Comparison of ENCODE assay signal across 8 cellular contexts in the genomic region with DNA sequence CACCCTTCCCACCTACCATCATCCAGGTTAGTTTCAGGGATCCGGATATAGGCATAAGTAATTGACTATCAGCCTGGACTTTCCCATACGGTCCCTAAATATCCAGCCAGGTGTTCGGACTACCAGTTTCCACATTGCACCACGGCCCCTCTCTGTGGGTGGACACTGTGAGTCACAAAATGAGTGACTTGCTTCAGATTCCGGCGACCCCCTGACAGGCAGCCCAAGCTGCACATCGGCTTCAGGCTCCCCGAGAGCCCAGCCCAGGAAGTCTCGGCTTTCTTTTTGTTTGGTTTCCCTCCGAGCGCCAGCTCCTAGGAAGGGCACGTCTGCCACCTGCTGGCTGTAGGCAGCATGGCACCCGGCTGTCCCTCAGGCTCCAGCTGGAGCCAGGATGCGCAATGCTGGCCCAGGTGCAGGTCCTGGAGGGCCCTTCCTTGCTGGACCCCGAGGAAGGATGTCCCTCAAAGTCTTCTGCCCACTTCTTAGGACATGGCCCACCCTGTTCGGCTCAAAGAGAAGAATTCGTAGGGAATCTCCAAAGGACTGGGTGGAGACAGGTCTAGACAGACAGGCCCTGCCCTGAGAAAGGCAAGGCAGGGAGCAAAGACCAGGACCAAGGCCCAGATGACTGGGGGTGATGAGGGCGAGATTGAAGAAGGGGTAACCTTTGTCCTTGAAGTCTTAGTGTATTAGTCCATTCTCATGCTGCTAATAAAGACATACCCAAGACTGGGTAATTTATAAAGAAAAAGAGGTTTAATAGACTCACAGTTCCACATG. TPM values are rescaled to one million over a fixed set of nuclear protein-coding genes. Genes with fewer than 3 reads are reported as not detected.
DNase-seq lines count a peak whose midpoint lies in the region; ATAC-seq, FAIRE-seq and TF ChIP-seq lines count a peak whose summit lies in the region.

No MANE protein-coding gene starts in this region.

- ATAC-seq in GM21381 (IDR thresholded peaks at IDR 0.05; ENCODE audit: unreplicated experiment), result peak; percentile 95

- no peak overlapping the region for H3K14ac ChIP-seq in neuronal stem cell (ENCODE audit: low read length)

- H2BK12ac ChIP-seq in neuronal stem cell (ENCODE audit: low read length), result peak overlapping the region; percentile 14

- peaks cover 3 to 4% of the 10 kb centered on the region in 2 donors for H3K4me1 ChIP-seq in neuronal stem cell (ENCODE audit: control insufficient read depth in 2 of 2, insufficient read depth in 1 of 2, low read depth in 1 of 2, low read length in 2 of 2)
- H3K4me1 ChIP-seq in stomach smooth muscle (ENCODE audit: control insufficient read depth, insufficient read depth, low read length), result peaks cover 3% of the 10 kb centered on the region

- H3K23ac ChIP-seq in neuronal stem cell (ENCODE audit: low read depth, low read length, poor library complexity), result no peak overlapping the region

- peak overlapping the region; percentile 83 for H2AFZ ChIP-seq in neuronal stem cell (ENCODE audit: low read length)

- H4K91ac ChIP-seq in neuronal stem cell (ENCODE audit: low read depth, low read length, poor library complexity), result no peak overlapping the region

- H2BK120ac ChIP-seq in neuronal stem cell (ENCODE audit: low read depth, low read length), result no peak overlapping the region

- H2BK5ac ChIP-seq in neuronal stem cell (ENCODE audit: low read length), result no peak overlapping the region

- peak; percentile 31 for DNase-seq in D721Med (ENCODE audit: insufficient read length, low spot score)
- peak; percentile 59 for DNase-seq in HT1080 (ENCODE audit: low read depth)
- peak; percentile 58 for DNase-seq in RPMI7951 (ENCODE audit: low read depth)
- peak; percentile 40 for DNase-seq in activated effector memory CD4-positive, alpha-beta T cell treated with Interleukin-2 at 50 U/mL for 16 hours
- peak; percentile 59 for DNase-seq in fibroblast of villous mesenchyme (ENCODE audit: low read depth)
- DNase-seq in neuronal stem cell (ENCODE audit: low spot score), result peak; percentile 77

- no peak overlapping the region for H2AK5ac ChIP-seq in neuronal stem cell (ENCODE audit: low read depth, low read length)

- peaks cover 0 to 29% (median 0%) of the 10 kb centered on the region in 3 experiments for H3K27me3 ChIP-seq in neuronal stem cell (ENCODE audit: control insufficient read depth in 3 of 3, insufficient read depth in 3 of 3, low read depth in 1 of 3, low read length in 3 of 3)
- H3K27me3 ChIP-seq in stomach smooth muscle (ENCODE audit: control insufficient read depth in 1 of 2, insufficient read depth in 2 of 2, low read length in 2 of 2), result peaks cover 2% of the 10 kb centered on the region in 2 donors

- H3K18ac ChIP-seq in neuronal stem cell (ENCODE audit: low read length), result peak overlapping the region; percentile 15

- H3K36me3 ChIP-seq in neuronal stem cell (replicated peaks in 1 of 2; ENCODE audit: control insufficient read depth in 2 of 2, insufficient read depth in 2 of 2, low read length in 2 of 2) (no peaks in the 10 kb centered on the region), stomach smooth muscle (ENCODE audit: control insufficient read depth in 2 of 2, insufficient read depth in 2 of 2, low read length in 2 of 2) (no peaks in the 10 kb centered on the region)

- H3K27ac ChIP-seq in neuronal stem cell (replicated peaks; ENCODE audit: low read length) (no peak overlapping the region), stomach smooth muscle (ENCODE audit: low read length) (no peak overlapping the region)

- peak overlapping the region; percentile 57 for H3K4me3 ChIP-seq in fibroblast of villous mesenchyme (ENCODE audit: low read depth, low read length)
- peak overlapping the region in 1 of 2 donors; percentile 8 for H3K4me3 ChIP-seq in neuronal stem cell (ENCODE audit: low read length in 2 of 2)
- H3K4me3 ChIP-seq in stomach smooth muscle (ENCODE audit: low read length in 2 of 2), result peak overlapping the region; percentile 61 to 79

- H3K9me3 ChIP-seq in neuronal stem cell (replicated peaks in 1 of 2; ENCODE audit: control insufficient read depth in 2 of 2, insufficient read depth in 1 of 2, low read depth in 1 of 2, low read length in 2 of 2) (peaks cover 0 to 2% of the 10 kb centered on the region in 2 donors), stomach smooth muscle (ENCODE audit: control insufficient read depth in 2 of 2, low read length in 2 of 2) (no peaks in the 10 kb centered on the region)

- H3K4me2 ChIP-seq in neuronal stem cell (ENCODE audit: insufficient read depth, low read length, poor library complexity, severe bottlenecking), result no peak overlapping the region

- H2BK15ac ChIP-seq in neuronal stem cell (ENCODE audit: low read length), result no peak overlapping the region

- WGBS in neuronal stem cell (ENCODE audit: extremely low coverage in 2 of 2, insufficient read length in 2 of 2, insufficient replicate concordance in 1 of 2), 2 donors, result no CpG with 5 or more reads among the region's 18 CpGs

- no peak for FAIRE-seq in D721Med (lab: Jason Lieb, UNC)

- H3K9ac ChIP-seq in neuronal stem cell (ENCODE audit: low read depth, low read length, poor library complexity) (no peak overlapping the region), stomach smooth muscle (ENCODE audit: low read length in 2 of 2) (peak overlapping the region in 1 of 2 donors; percentile 68)

- no peaks in the 10 kb centered on the region for H3K79me1 ChIP-seq in neuronal stem cell (ENCODE audit: low read depth, low read length)

- peak; percentile 94 for TF ChIP-seq CTCF in D721Med (IDR thresholded peaks at IDR 0.05; ENCODE audit: insufficient read depth, missing control alignments)
- peak; percentile 98 for TF ChIP-seq CTCF in fibroblast of villous mesenchyme (IDR thresholded peaks at IDR 0.05; ENCODE audit: insufficient read depth, low read depth, low read length)

- no peak overlapping the region for H4K8ac ChIP-seq in neuronal stem cell (ENCODE audit: low read depth, low read length)

- H3K4ac ChIP-seq in neuronal stem cell (ENCODE audit: low read length), result no peak overlapping the region

RNA-seq across cellular contexts. Expression of gene HABP2, which starts 10.6 kb away (rescaled TPM):
- total RNA-seq in HT1080 (2014; rRNA removed; shearing (Covaris generic)), result not detected in 2 replicates
- 0.09 TPM in 1 of 2 replicates, not detected in the other for polyA plus RNA-seq in HT1080 (2015; cell fraction: cytosol; rRNA removed)
- not detected in 2 replicates for polyA plus RNA-seq in HT1080 (2015; cell fraction: nucleus; rRNA removed)
- not detected in 2 replicates for total RNA-seq in RPMI7951 (2014; rRNA removed; shearing (Covaris generic))
- total RNA-seq in fibroblast of villous mesenchyme, result not detected in 2 replicates
- polyA plus RNA-seq in neuronal stem cell (2013, experiment 1 of 2), result not detected
- polyA plus RNA-seq in neuronal stem cell (2013, experiment 2 of 2), result not detected
